In the genomic region with DNA sequence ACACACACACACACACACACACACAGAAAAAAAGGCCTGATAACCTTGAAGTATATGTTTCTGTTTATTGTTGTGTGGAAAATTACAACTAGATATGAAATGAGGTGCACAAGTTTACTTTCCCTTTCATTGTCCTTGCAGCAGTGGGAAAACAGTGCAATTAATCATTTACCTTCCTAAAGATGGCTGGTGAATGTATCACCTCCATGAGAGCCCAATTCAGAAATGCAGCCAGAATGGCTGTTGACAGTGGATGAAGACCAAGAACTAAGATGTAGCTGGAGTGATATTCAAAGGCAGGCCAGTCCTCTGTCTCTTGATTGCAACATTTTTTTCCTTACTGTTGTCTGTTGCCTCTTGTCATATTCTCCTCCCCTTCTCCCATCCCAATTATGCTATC, we compare ENCODE assay signal across 22 cellular contexts. TPM values are rescaled to one million over a fixed set of nuclear protein-coding genes. Genes with fewer than 3 reads are reported as not detected.
DNase-seq lines count a peak whose midpoint lies in the region; ATAC-seq, FAIRE-seq and TF ChIP-seq lines count a peak whose summit lies in the region.
"Had no signal": no experiment of that assay in that cellular context is flagged by ENCODE, and none has a peak within 500 bp of the region (broad histone marks: within the 10 kb centered on the region; RNA-seq: fewer than 3 reads in every experiment).

No MANE protein-coding gene starts in this region.

- no peak overlapping the region for H3K27ac Mint-ChIP-seq in natural killer cell treated with Interleukin-12 subunit alpha and Interleukin-12 subunit beta and Interleukin-15 and Interleukin-18, amount 100 ng/mL, for 72 hours
- H3K27ac Mint-ChIP-seq in glutamatergic neuron (ENCODE audit: unreplicated experiment), result no peak overlapping the region
- H3K27ac Mint-ChIP-seq: activated CD4-positive, alpha-beta memory T cell treated with anti-CD3 and anti-CD28 coated beads for 36 hours; activated naive CD4-positive, alpha-beta T cell treated with anti-CD3 and anti-CD28 coated beads, Interleukin-2, amount 10 ng/mL, durations not matched to agents 7 days and 5 days had no signal

- peaks cover 18% of the 10 kb centered on the region for H3K36me3 Mint-ChIP-seq in natural killer cell treated with Interleukin-12 subunit alpha and Interleukin-12 subunit beta and Interleukin-15 and Interleukin-18, amount 100 ng/mL, for 72 hours
- H3K36me3 Mint-ChIP-seq in glutamatergic neuron (ENCODE audit: unreplicated experiment), result no peaks in the 10 kb centered on the region

- H3K36me3 ChIP-seq in kidney (ENCODE audit: control insufficient read depth in 1 of 2, insufficient read depth in 2 of 2, low read length in 2 of 2) (peaks cover 0 to 21% of the 10 kb centered on the region in 2 donors), pancreas (no peaks in the 10 kb centered on the region)

- H3K9ac ChIP-seq in kidney (ENCODE audit: low read length in 2 of 2), result no peak overlapping the region

- no peaks in the 10 kb centered on the region for H3K27me3 Mint-ChIP-seq in natural killer cell treated with Interleukin-12 subunit alpha and Interleukin-12 subunit beta and Interleukin-15 and Interleukin-18, amount 100 ng/mL, for 72 hours
- no peaks in the 10 kb centered on the region for H3K27me3 Mint-ChIP-seq in glutamatergic neuron (ENCODE audit: unreplicated experiment)
- H3K27me3 Mint-ChIP-seq: activated CD4-positive, alpha-beta memory T cell treated with anti-CD3 and anti-CD28 coated beads for 36 hours; activated naive CD4-positive, alpha-beta T cell treated with anti-CD3 and anti-CD28 coated beads, Interleukin-2, amount 10 ng/mL, durations not matched to agents 7 days and 5 days had no signal

- H3K9me3 ChIP-seq in kidney (ENCODE audit: control insufficient read depth in 1 of 2, low read length in 2 of 2), result no peaks in the 10 kb centered on the region
- no peaks in the 10 kb centered on the region for H3K9me3 ChIP-seq in pancreas
- H3K9me3 ChIP-seq: BE2C had no signal

- no peaks in the 10 kb centered on the region for H3K9me3 Mint-ChIP-seq in natural killer cell treated with Interleukin-12 subunit alpha and Interleukin-12 subunit beta and Interleukin-15 and Interleukin-18, amount 100 ng/mL, for 72 hours
- no peaks in the 10 kb centered on the region for H3K9me3 Mint-ChIP-seq in glutamatergic neuron (ENCODE audit: unreplicated experiment)
- H3K9me3 Mint-ChIP-seq: activated CD4-positive, alpha-beta memory T cell treated with anti-CD3 and anti-CD28 coated beads for 36 hours; activated naive CD4-positive, alpha-beta T cell treated with anti-CD3 and anti-CD28 coated beads, Interleukin-2, amount 10 ng/mL, durations not matched to agents 7 days and 5 days; natural killer cell had no signal

- H3K4me3 ChIP-seq in LNCaP clone FGC (ENCODE audit: low read depth, low read length) (no peak overlapping the region), kidney (ENCODE audit: low read length in 2 of 2) (no peak overlapping the region), pancreas (no peak overlapping the region)
- H3K4me3 ChIP-seq: smooth muscle cell had no signal

- H3K27me3 ChIP-seq in pancreas, result no peaks in the 10 kb centered on the region
- H3K27me3 ChIP-seq: BE2C, brain microvascular endothelial cell had no signal

- peak; percentile 92 to 98 (median 96) for ATAC-seq in pancreas
- ATAC-seq in natural killer cell treated with Interleukin-12 subunit alpha and Interleukin-12 subunit beta and Interleukin-15 and Interleukin-18, amount 100 ng/mL, for 72 hours, result no peak
- ATAC-seq: natural killer cell had no signal

- H3K4me3 Mint-ChIP-seq in natural killer cell treated with Interleukin-12 subunit alpha and Interleukin-12 subunit beta and Interleukin-15 and Interleukin-18, amount 100 ng/mL, for 72 hours, result no peak overlapping the region
- no peak overlapping the region for H3K4me3 Mint-ChIP-seq in glutamatergic neuron (ENCODE audit: unreplicated experiment)
- H3K4me3 Mint-ChIP-seq: activated CD4-positive, alpha-beta memory T cell treated with anti-CD3 and anti-CD28 coated beads for 36 hours; activated naive CD4-positive, alpha-beta T cell treated with anti-CD3 and anti-CD28 coated beads, Interleukin-2, amount 10 ng/mL, durations not matched to agents 7 days and 5 days; natural killer cell had no signal

- H3K4me1 ChIP-seq in kidney (ENCODE audit: control insufficient read depth in 1 of 2, insufficient read depth in 1 of 2, low read depth in 1 of 2, low read length in 2 of 2) (no peaks in the 10 kb centered on the region), pancreas (peaks cover 0 to 11% (median 8%) of the 10 kb centered on the region in 3 donors)
- H3K4me1 ChIP-seq: BE2C had no signal

- H3K4me1 Mint-ChIP-seq in natural killer cell treated with Interleukin-12 subunit alpha and Interleukin-12 subunit beta and Interleukin-15 and Interleukin-18, amount 100 ng/mL, for 72 hours (ENCODE audit: low read depth in 2 of 2), result peaks cover 4 to 6% of the 10 kb centered on the region in 2 donors
- no peaks in the 10 kb centered on the region for H3K4me1 Mint-ChIP-seq in glutamatergic neuron (ENCODE audit: low read depth, unreplicated experiment)
- H3K4me1 Mint-ChIP-seq: activated naive CD4-positive, alpha-beta T cell treated with anti-CD3 and anti-CD28 coated beads, Interleukin-2, amount 10 ng/mL, durations not matched to agents 7 days and 5 days had no signal

- no peak overlapping the region for H3K27ac ChIP-seq in kidney (ENCODE audit: low read depth in 2 of 2, low read length in 2 of 2)
- H3K27ac ChIP-seq in pancreas, result peak overlapping the region in 2 of 4 donors; percentile 17 to 43
- H3K27ac ChIP-seq: brain microvascular endothelial cell had no signal

- intact Hi-C loops in kidney (cut with DNase I) (no loop called here), pancreas (cut with DNase I) (no loop called here)

- FAIRE-seq in kidney (lab: Jason Lieb, UNC), result peak; percentile 6
- FAIRE-seq in pancreas (lab: Jason Lieb, UNC), result no peak

- DNase-seq in DMS53 treated with DMSO at 0.1 percent for 48 hours (lab: John Stamatoyannopoulos, UW; ENCODE audit: unreplicated experiment) (peak; percentile 45), LNCaP clone FGC (ENCODE audit: low read depth) (peak; percentile 61), kidney (no peak), pancreas (peak in 2 of 6 donors; percentile 21 to 29), glutamatergic neuron (no peak), hypothalamus (lab: John Stamatoyannopoulos, UW) (no peak)
- DNase-seq in natural killer cell treated with Interleukin-12 subunit alpha and Interleukin-12 subunit beta and Interleukin-15 and Interleukin-18, amount 100 ng/mL, for 72 hours (ENCODE audit: low spot score), result no peak
- DNase-seq: activated CD4-positive, alpha-beta memory T cell treated with anti-CD3 and anti-CD28 coated beads for 36 hours; activated naive CD4-positive, alpha-beta T cell treated with anti-CD3 and anti-CD28 coated beads, Interleukin-2, amount 10 ng/mL, durations not matched to agents 7 days and 5 days; BE2C; brain microvascular endothelial cell; dermis blood vessel endothelial cell; foreskin melanocyte; IMR-90; mammary epithelial cell; natural killer cell; NCI-H187 treated with DMSO at 0.1 percent for 48 hours; NCI-H510A treated with DMSO at 0.1 percent for 48 hours; Right ventricle myocardium superior; stimulated activated CD8-positive, alpha-beta memory T cell treated with anti-CD3 and anti-CD28 coated beads, Interleukin-4, amount 100 ng/mL, for 48 hours had no signal

- TF ChIP-seq CTCF in LNCaP clone FGC (IDR thresholded peaks at IDR 0.05; ENCODE audit: control insufficient read depth, extremely low read depth, insufficient read depth) (no peak), kidney (IDR thresholded peaks at IDR 0.05; ENCODE audit: borderline replicate concordance, extremely low read depth, insufficient read depth) (no peak), pancreas (IDR thresholded peaks at IDR 0.05) (no peak), glutamatergic neuron (IDR thresholded peaks at IDR 0.05; ENCODE audit: partially characterized antibody, unreplicated experiment) (no peak)

RNA-seq across cellular contexts. Expression of gene EIF4EBP3, which starts 49.6 kb away (rescaled TPM):
- total RNA-seq in kidney (22.6 TPM), pancreas (10 to 100 TPM in 4 of 6 donors, 1 to 10 TPM in 2; 7.2 to 19.9 (median 12.1) TPM), glutamatergic neuron (ENCODE audit: unreplicated experiment) (7.0 TPM)
- polyA plus RNA-seq in kidney (ENCODE audit: insufficient read depth, low read depth, low replicate concordance) (48.8 TPM), pancreas (10 to 100 TPM; 52.7 to 55.5 TPM)
- 1 to 10 TPM; 7.0 to 8.6 TPM for total RNA-seq in natural killer cell treated with Interleukin-12 subunit alpha and Interleukin-12 subunit beta and Interleukin-15 and Interleukin-18, amount 100 ng/mL, for 72 hours
- total RNA-seq: smooth muscle cell, temporal lobe had no signal

RNA-seq across cellular contexts. Expression of gene SRA1, which starts 59.4 kb away (rescaled TPM):
- total RNA-seq in kidney (31.3 TPM), pancreas (10 to 100 TPM in 4 of 6 donors, 1 to 10 TPM in 2; 7.0 to 14.3 (median 11.2) TPM), glutamatergic neuron (ENCODE audit: unreplicated experiment) (45.0 TPM)
- polyA plus RNA-seq in kidney (ENCODE audit: insufficient read depth, low read depth, low replicate concordance) (52.4 TPM), pancreas (10 to 100 TPM; 20.5 to 29.7 TPM)
- total RNA-seq in natural killer cell treated with Interleukin-12 subunit alpha and Interleukin-12 subunit beta and Interleukin-15 and Interleukin-18, amount 100 ng/mL, for 72 hours, result 10 to 100 TPM; 61.4 to 64.7 TPM

Comparison
In these comparisons a context has a peak if more than half of its experiments do, and no peak if none do; other contexts are left out.
1. DNase-seq: peak in DMS53 treated with DMSO at 0.1 percent for 48 hours (single experiment) and LNCaP clone FGC (single experiment); none in kidney (single experiment), natural killer cell treated with Interleukin-12 subunit alpha and Interleukin-12 subunit beta and Interleukin-15 and Interleukin-18, amount 100 ng/mL, for 72 hours (single experiment), glutamatergic neuron (single experiment) and hypothalamus (0 of 51).
2. ATAC-seq: peak in pancreas (4 of 4); none in natural killer cell treated with Interleukin-12 subunit alpha and Interleukin-12 subunit beta and Interleukin-15 and Interleukin-18, amount 100 ng/mL, for 72 hours (0 of 2).